Comparison of ENCODE assay signal across 8 cellular contexts in the genomic region with DNA sequence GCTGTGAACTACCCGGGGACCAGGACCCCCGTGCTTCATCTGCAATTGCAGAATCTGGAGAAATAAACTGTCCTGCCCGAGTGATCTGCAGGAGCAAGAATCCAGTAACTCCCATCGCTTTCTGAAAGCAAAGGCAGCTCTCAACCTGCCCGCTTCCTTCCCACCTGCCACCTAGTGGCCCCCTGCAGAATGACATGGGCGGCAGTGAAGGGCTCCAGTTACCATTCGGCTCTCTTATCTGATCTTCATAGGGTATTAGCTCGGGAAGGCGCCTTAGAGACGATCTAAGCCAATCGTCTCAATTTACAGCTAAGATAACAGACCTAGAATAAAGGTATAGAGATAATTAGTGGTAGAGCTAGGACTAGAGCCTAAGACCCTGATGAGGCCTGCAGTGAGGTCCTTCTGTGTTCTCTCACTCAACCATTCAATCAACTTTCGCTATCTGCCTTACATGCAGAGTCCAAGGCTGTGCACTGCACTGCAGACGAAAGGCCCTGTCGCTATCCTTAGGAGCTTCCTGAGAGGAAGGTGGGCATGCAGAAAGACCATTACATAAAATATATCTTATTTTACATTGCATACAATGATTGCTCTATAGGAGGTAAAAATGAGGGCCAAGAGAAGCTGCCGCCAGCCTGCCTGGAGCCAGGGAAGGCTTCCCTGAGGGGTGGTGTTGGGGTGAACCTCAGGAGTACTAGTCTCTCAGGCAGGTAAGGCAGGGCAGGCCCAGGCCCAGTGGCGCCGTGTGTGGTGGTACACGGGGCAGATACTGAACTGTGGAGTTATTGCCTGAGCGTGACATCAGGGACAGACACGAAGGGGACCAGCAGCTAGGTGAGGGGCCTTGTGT. TPM values are rescaled to one million over a fixed set of nuclear protein-coding genes. Genes with fewer than 3 reads are reported as not detected.
DNase-seq lines count a peak whose midpoint lies in the region; ATAC-seq and TF ChIP-seq lines count a peak whose summit lies in the region.

No MANE protein-coding gene starts in this region.

- peaks cover 0 to 12% (median 6%) of the 10 kb centered on the region in 4 donors for H3K4me1 Mint-ChIP-seq in CD4-positive, CD25-positive, alpha-beta regulatory T cell
- H3K4me1 Mint-ChIP-seq in activated T-helper 1 cell treated with anti-CD3 and anti-CD28 coated beads, Interleukin-12 subunit alpha, Interleukin-12 subunit beta, Interleukin-2, Interleukin-4 antibody, amounts not matched to agents 30 ng/mL and 10 ng/mL and 1 ng/mL, durations not matched to agents 14 hours and 24 hours and 36 hours (ENCODE audit: low read depth): peaks cover 14% of the 10 kb centered on the region

- peak overlapping the region in 2 of 4 donors; percentile 1 to 59 for H3K4me3 Mint-ChIP-seq in CD4-positive, CD25-positive, alpha-beta regulatory T cell
- no peak overlapping the region for H3K4me3 Mint-ChIP-seq in activated T-helper 1 cell treated with anti-CD3 and anti-CD28 coated beads, Interleukin-12 subunit alpha, Interleukin-12 subunit beta, Interleukin-2, Interleukin-4 antibody, amounts not matched to agents 30 ng/mL and 10 ng/mL and 1 ng/mL, durations not matched to agents 14 hours and 24 hours and 36 hours

- no peak overlapping the region for H3K4me3 ChIP-seq in CD4-positive, CD25-positive, alpha-beta regulatory T cell (ENCODE audit: low read depth, low read length)
- H3K4me3 ChIP-seq in fibroblast of the aortic adventitia (ENCODE audit: low read depth, low read length) (no peak overlapping the region), subcutaneous abdominal adipose tissue (ENCODE audit: low read depth in 1 of 5, low read length in 5 of 5) (peak overlapping the region; percentile 13 to 60 (median 38))

- peak; percentile 67 to 80 (median 78) for DNase-seq in CD4-positive, CD25-positive, alpha-beta regulatory T cell
- DNase-seq in LoVo (ENCODE audit: low spot score) (peak; percentile 88), RPMI7951 (ENCODE audit: low read depth) (peak; percentile 82), fibroblast of the aortic adventitia (ENCODE audit: low read depth) (peak; percentile 86), occipital lobe (lab: John Stamatoyannopoulos, UW) (peak; percentile 72)
- DNase-seq in activated T-helper 1 cell treated with anti-CD3 and anti-CD28 coated beads, Interleukin-12 subunit alpha, Interleukin-12 subunit beta, Interleukin-2, Interleukin-4 antibody, amounts not matched to agents 30 ng/mL and 10 ng/mL and 1 ng/mL, durations not matched to agents 14 hours and 24 hours and 36 hours (ENCODE audit: low spot score): peak; percentile 75

- H3K9me3 Mint-ChIP-seq in CD4-positive, CD25-positive, alpha-beta regulatory T cell: peaks cover 0 to 3% (median 0%) of the 10 kb centered on the region in 7 donors
- H3K9me3 Mint-ChIP-seq in activated T-helper 1 cell treated with anti-CD3 and anti-CD28 coated beads, Interleukin-12 subunit alpha, Interleukin-12 subunit beta, Interleukin-2, Interleukin-4 antibody, amounts not matched to agents 30 ng/mL and 10 ng/mL and 1 ng/mL, durations not matched to agents 14 hours and 24 hours and 36 hours: peaks cover 4% of the 10 kb centered on the region

- TF ChIP-seq CTCF in fibroblast of the aortic adventitia (IDR thresholded peaks at IDR 0.05; ENCODE audit: insufficient read depth, low read length): peak; percentile 100

- no peaks in the 10 kb centered on the region for H3K9me3 ChIP-seq in CD4-positive, CD25-positive, alpha-beta regulatory T cell (ENCODE audit: control insufficient read depth in 2 of 2, low read length in 2 of 2)
- no peaks in the 10 kb centered on the region for H3K9me3 ChIP-seq in subcutaneous abdominal adipose tissue (ENCODE audit: control insufficient read depth in 5 of 5, low read length in 5 of 5)

- H3K27ac Mint-ChIP-seq in CD4-positive, CD25-positive, alpha-beta regulatory T cell: peak overlapping the region in 1 of 3 donors; percentile 42
- no peak overlapping the region for H3K27ac Mint-ChIP-seq in activated T-helper 1 cell treated with anti-CD3 and anti-CD28 coated beads, Interleukin-12 subunit alpha, Interleukin-12 subunit beta, Interleukin-2, Interleukin-4 antibody, amounts not matched to agents 30 ng/mL and 10 ng/mL and 1 ng/mL, durations not matched to agents 14 hours and 24 hours and 36 hours

- no peak overlapping the region for H3K9ac ChIP-seq in subcutaneous abdominal adipose tissue (ENCODE audit: low read length in 5 of 5)

- H3K36me3 Mint-ChIP-seq in CD4-positive, CD25-positive, alpha-beta regulatory T cell: no peaks in the 10 kb centered on the region
- H3K36me3 Mint-ChIP-seq in activated T-helper 1 cell treated with anti-CD3 and anti-CD28 coated beads, Interleukin-12 subunit alpha, Interleukin-12 subunit beta, Interleukin-2, Interleukin-4 antibody, amounts not matched to agents 30 ng/mL and 10 ng/mL and 1 ng/mL, durations not matched to agents 14 hours and 24 hours and 36 hours (ENCODE audit: low read depth): no peaks in the 10 kb centered on the region

- intact Hi-C loops in activated T-helper 1 cell treated with anti-CD3 and anti-CD28 coated beads, Interleukin-12 subunit alpha, Interleukin-12 subunit beta, Interleukin-2, Interleukin-4 antibody, amounts not matched to agents 30 ng/mL and 10 ng/mL and 1 ng/mL, durations not matched to agents 14 hours and 24 hours and 36 hours (cut with micrococcal nuclease): loop anchor here (1.0 kb wide), 1 partner anchor 125 kb away; no protein-coding TSS in a partner anchor

- no peak overlapping the region for H3K27ac ChIP-seq in CD4-positive, CD25-positive, alpha-beta regulatory T cell (ENCODE audit: insufficient read depth, low read length, poor library complexity, severe bottlenecking)
- no peak overlapping the region for H3K27ac ChIP-seq in subcutaneous abdominal adipose tissue (ENCODE audit: low read depth, low read length)

- H3K36me3 ChIP-seq in CD4-positive, CD25-positive, alpha-beta regulatory T cell (ENCODE audit: control insufficient read depth, insufficient read depth, low read length): no peaks in the 10 kb centered on the region
- H3K36me3 ChIP-seq in subcutaneous abdominal adipose tissue (ENCODE audit: control insufficient read depth in 5 of 5, insufficient read depth in 5 of 5, low read length in 5 of 5): no peaks in the 10 kb centered on the region

- peak; percentile 85 to 88 for ATAC-seq in CD4-positive, CD25-positive, alpha-beta regulatory T cell (ENCODE audit: low read depth in 2 of 2)
- ATAC-seq in GM21390 (IDR thresholded peaks at IDR 0.05; ENCODE audit: unreplicated experiment): peak; percentile 81

- H3K27me3 ChIP-seq in CD4-positive, CD25-positive, alpha-beta regulatory T cell (ENCODE audit: control insufficient read depth, insufficient read depth, low read length): peaks cover 2% of the 10 kb centered on the region
- no peaks in the 10 kb centered on the region for H3K27me3 ChIP-seq in subcutaneous abdominal adipose tissue (ENCODE audit: control insufficient read depth in 5 of 5, insufficient read depth in 4 of 5, low read length in 5 of 5)

- H3K4me1 ChIP-seq in CD4-positive, CD25-positive, alpha-beta regulatory T cell (ENCODE audit: control insufficient read depth, insufficient read depth, low read length, poor library complexity, severe bottlenecking): peaks cover 8% of the 10 kb centered on the region
- peaks cover 8 to 32% (median 31%) of the 10 kb centered on the region in 5 donors for H3K4me1 ChIP-seq in subcutaneous abdominal adipose tissue (ENCODE audit: control insufficient read depth in 5 of 5, insufficient read depth in 5 of 5, low read length in 5 of 5)

- peaks cover 28% of the 10 kb centered on the region for H3K27me3 Mint-ChIP-seq in CD4-positive, CD25-positive, alpha-beta regulatory T cell
- peaks cover 30% of the 10 kb centered on the region for H3K27me3 Mint-ChIP-seq in activated T-helper 1 cell treated with anti-CD3 and anti-CD28 coated beads, Interleukin-12 subunit alpha, Interleukin-12 subunit beta, Interleukin-2, Interleukin-4 antibody, amounts not matched to agents 30 ng/mL and 10 ng/mL and 1 ng/mL, durations not matched to agents 14 hours and 24 hours and 36 hours (ENCODE audit: insufficient read depth)

RNA-seq across cellular contexts. Expression of a gene that starts 7.1 kb away (rescaled TPM):
- 18.0 TPM for total RNA-seq in CD4-positive, CD25-positive, alpha-beta regulatory T cell
- polyA plus RNA-seq in CD4-positive, CD25-positive, alpha-beta regulatory T cell: 10 to 100 TPM; 45.2 to 56.8 (median 52.7) TPM
- total RNA-seq in RPMI7951 (2014; rRNA removed; shearing (Covaris generic)): 26.8 and 35.2 TPM in 2 replicates
- total RNA-seq in activated T-helper 1 cell treated with anti-CD3 and anti-CD28 coated beads, Interleukin-12 subunit alpha, Interleukin-12 subunit beta, Interleukin-2, Interleukin-4 antibody, amounts not matched to agents 30 ng/mL and 10 ng/mL and 1 ng/mL, durations not matched to agents 14 hours and 24 hours and 36 hours: 32.1 and 35.4 TPM in 2 replicates
- 11.9 and 15.4 TPM in 2 replicates for total RNA-seq in fibroblast of the aortic adventitia (ENCODE audit: low replicate concordance)
- total RNA-seq in occipital lobe: 28.5 TPM

RNA-seq across cellular contexts. Expression of a gene that starts 24.2 kb away (rescaled TPM):
- 0.91 TPM for total RNA-seq in CD4-positive, CD25-positive, alpha-beta regulatory T cell
- polyA plus RNA-seq in CD4-positive, CD25-positive, alpha-beta regulatory T cell: under 1 TPM in 3 of 4 donors, not detected in 1; 0.09 to 0.10 (median 0.10) TPM
- 22.1 and 26.7 TPM in 2 replicates for total RNA-seq in RPMI7951 (2014; rRNA removed; shearing (Covaris generic))
- 0.20 and 0.57 TPM in 2 replicates for total RNA-seq in activated T-helper 1 cell treated with anti-CD3 and anti-CD28 coated beads, Interleukin-12 subunit alpha, Interleukin-12 subunit beta, Interleukin-2, Interleukin-4 antibody, amounts not matched to agents 30 ng/mL and 10 ng/mL and 1 ng/mL, durations not matched to agents 14 hours and 24 hours and 36 hours
- 0.25 and 2.9 TPM in 2 replicates for total RNA-seq in fibroblast of the aortic adventitia (ENCODE audit: low replicate concordance)
- 4,324 TPM for total RNA-seq in occipital lobe

Comparison
In these comparisons a context has a peak if more than half of its experiments do, and no peak if none do; other contexts are left out.
1. H3K4me3 ChIP-seq: peak in subcutaneous abdominal adipose tissue (5 of 5); none in CD4-positive, CD25-positive, alpha-beta regulatory T cell (single experiment) and fibroblast of the aortic adventitia (single experiment).
2. RNA of a gene that starts 24.2 kb away (total RNA-seq): 4,324 TPM in occipital lobe (single experiment); 22.1 to 26.7 TPM in RPMI7951, 0.25 to 2.9 TPM in fibroblast of the aortic adventitia, 0.91 TPM in CD4-positive, CD25-positive, alpha-beta regulatory T cell (single experiment) and 0.20 to 0.57 TPM in activated T-helper 1 cell treated with anti-CD3 and anti-CD28 coated beads, Interleukin-12 subunit alpha, Interleukin-12 subunit beta, Interleukin-2, Interleukin-4 antibody, amounts not matched to agents 30 ng/mL and 10 ng/mL and 1 ng/mL, durations not matched to agents 14 hours and 24 hours and 36 hours; every median in the first group is over 100 times any median in the second.
3. Peak in every context shown above with its lines, with median percentiles within 50 percentile points of each other: DNase-seq.